Comparison of ENCODE assay signal across 1 cellular context in genomic region chr6:159693128-159693893, GRCh38.
TF ChIP-seq lines count a peak whose summit lies in the region.

TSS of gene SOD2 (minus strand) at chr6:159693241. CDS start at chr6:159693167, 74 bp downstream.

TF ChIP-seq in IMR-90, 13 proteins besides CTCF, POLR2A, EP300 and RAD21 (continued from another document):
- TF ChIP-seq CEBPB (IDR thresholded peaks at IDR 0.05; ENCODE audit: low read depth, low read length) = no peak
- no peak for TF ChIP-seq USF2 (IDR thresholded peaks at IDR 0.05; ENCODE audit: low read depth, low read length)
- TF ChIP-seq RFX5 (IDR thresholded peaks at IDR 0.05; ENCODE audit: low read depth, low read length) = no peak
- TF ChIP-seq MAFK (IDR thresholded peaks at IDR 0.05; ENCODE audit: low read depth, low read length) = no peak
- TF ChIP-seq RCOR1 (IDR thresholded peaks at IDR 0.05; ENCODE audit: insufficient replicate concordance, low read length) = no peak
